Comparison of ENCODE assay signal across 11 cellular contexts in genomic region chr13:98510156-98510509, GRCh38.
DNase-seq lines count a peak whose midpoint lies in the region; ATAC-seq and TF ChIP-seq lines count a peak whose summit lies in the region.
"Had no signal": no experiment of that assay in that cellular context is flagged by ENCODE, and none has a peak within 500 bp of the region (broad histone marks: within the 10 kb centered on the region; RNA-seq: fewer than 3 reads in every experiment).

No MANE protein-coding gene starts in this region.

- H3K36me3 ChIP-seq in ACC112 (ENCODE audit: insufficient read depth, low read length) (no peaks in the 10 kb centered on the region; the same call in 1 of the 2 replicates), HCT116 (ENCODE audit: control insufficient read depth in 1 of 2, insufficient read depth in 2 of 2, low read length in 2 of 2) (0 out of 4 replicates have a peak, but pooled peaks cover 0 to 7% of the 10 kb centered on the region in 2 experiments), mammary epithelial cell (ENCODE audit: insufficient read depth, low read length) (no peaks in the 10 kb centered on the region), neutrophil (peaks cover 19% of the 10 kb centered on the region)

- WGBS in mammary epithelial cell (ENCODE audit: low coverage, missing lambda C conversion rate) = 94% methylated on average over 7 of the region's 7 CpGs

- H4K20me1 ChIP-seq in HCT116 (ENCODE audit: insufficient read depth) (peaks cover 5% of the 10 kb centered on the region; the same call in 1 of the 2 replicates), mammary epithelial cell (ENCODE audit: insufficient read depth, low read length) (peaks cover 5% of the 10 kb centered on the region)

- peaks cover 74% of the 10 kb centered on the region for H3K79me2 ChIP-seq in ACC112 (ENCODE audit: control insufficient read depth, insufficient read depth, low read length, unreplicated experiment)
- H3K79me2 ChIP-seq in HCT116 (ENCODE audit: insufficient read depth, low read length) = peaks cover 100% of the 10 kb centered on the region
- peaks cover 99% of the 10 kb centered on the region for H3K79me2 ChIP-seq in mammary epithelial cell (ENCODE audit: insufficient read depth, low read length)

- H3K4me1 ChIP-seq in ACC112 (ENCODE audit: control insufficient read depth, insufficient read depth, low read length, unreplicated experiment) (peaks cover 39% of the 10 kb centered on the region), HCT116 (ENCODE audit: control insufficient read depth in 1 of 2, insufficient read depth in 2 of 2, low read length in 2 of 2) (peaks cover 39 to 49% of the 10 kb centered on the region in 2 experiments), mammary epithelial cell (ENCODE audit: insufficient read depth, low read length) (peaks cover 37% of the 10 kb centered on the region), neutrophil (ENCODE audit: control insufficient read depth in 1 of 2, insufficient read depth in 1 of 2, low read depth in 1 of 2, low read length in 1 of 2) (peaks cover 19 to 21% of the 10 kb centered on the region in 2 experiments)

- in situ Hi-C loops in mammary epithelial cell (cut with MboI; ENCODE audit: low sequenced_read_pairs in 2 of 2) = no loop called here

- intact Hi-C loops in HCT116 (cut with micrococcal nuclease) = no loop called here
- intact Hi-C loops in mammary epithelial cell (cut with micrococcal nuclease) = no loop called here

- RAD21 ChIA-PET in HCT116 (lab: Charles Lee; ENCODE audit: low non-redundant PET in 1 of 2, low total read pairs in 2 of 2, uncharacterized antibody in 2 of 2, unreplicated experiment in 2 of 2) = no interaction called here

- BruUV-seq in HCT116 (replicated peaks; lab: Mats Ljungman, UMichigan) (no TSS peak), mammary epithelial cell (replicated peaks; lab: Mats Ljungman, UMichigan) (no TSS peak)

- no peaks in the 10 kb centered on the region for H3K9me2 ChIP-seq in HCT116 (ENCODE audit: insufficient read depth)

- peak overlapping the region; percentile 94 for H3K27ac ChIP-seq in ACC112 (ENCODE audit: low read depth, low read length)
- no peak overlapping the region for H3K27ac ChIP-seq in HCT116 (ENCODE audit: low read depth, low read length)
- peak overlapping the region; percentile 92 for H3K27ac ChIP-seq in mammary epithelial cell (ENCODE audit: insufficient read depth, low read depth, low read length)
- peak overlapping the region; percentile 86 for H3K27ac ChIP-seq in neutrophil

- H2AFZ ChIP-seq in ACC112 (ENCODE audit: low read length, unreplicated experiment) = no peak overlapping the region
- no peak overlapping the region for H2AFZ ChIP-seq in HCT116 (ENCODE audit: low read depth, low read length, poor library complexity, severe bottlenecking)
- no peak overlapping the region for H2AFZ ChIP-seq in mammary epithelial cell (ENCODE audit: low read depth, low read length)

- H3K27me3 ChIP-seq in ACC112 (ENCODE audit: insufficient read depth, low read length) = no peaks in the 10 kb centered on the region
- H3K27me3 ChIP-seq in HCT116 (ENCODE audit: insufficient read depth, low read length) = no peaks in the 10 kb centered on the region
- H3K27me3 ChIP-seq in mammary epithelial cell (ENCODE audit: insufficient read depth, low read length) = no peaks in the 10 kb centered on the region
- no peaks in the 10 kb centered on the region for H3K27me3 ChIP-seq in neutrophil

- POLR2A ChIA-PET in HCT116 (lab: Charles Lee) = interaction anchor here (3.3 kb wide), 1 partner anchor 25 kb away, joined by 23 read pairs; no protein-coding TSS in a partner anchor

- TF ChIP-seq CTCF in HCT116 (IDR thresholded peaks at IDR 0.05 in 2 of 3, conservative IDR thresholded peaks at IDR 0.05 in 1 of 3; ENCODE audit: borderline replicate concordance in 1 of 3, insufficient read depth in 1 of 3, low read depth in 2 of 3, low read length in 2 of 3) (no peak), mammary epithelial cell (conservative IDR thresholded peaks at IDR 0.05 in 1 of 2, IDR thresholded peaks at IDR 0.05 in 1 of 2; ENCODE audit: extremely low read depth in 1 of 2, insufficient read depth in 1 of 2, low read depth in 1 of 2, low read length in 2 of 2) (no peak), neutrophil (IDR thresholded peaks at IDR 0.05) (no peak)

- no peak for TF ChIP-seq POLR2A in HCT116 (IDR thresholded peaks at IDR 0.05; ENCODE audit: borderline replicate concordance, extremely low read depth, insufficient read depth, insufficient read length)

- H3K4me2 ChIP-seq in HCT116 (ENCODE audit: low read length) (peak overlapping the region; percentile 66), mammary epithelial cell (ENCODE audit: insufficient read depth, low read depth, low read length) (no peak overlapping the region)

- DNase-seq in HCT116 (ENCODE audit: low read depth, low spot score) (no peak), mammary epithelial cell (no peak), AG08395 (ENCODE audit: low spot score) (no peak)
- DNase-seq: NCI-H2081, RPMI8226 had no signal

- dilution Hi-C loops in mammary epithelial cell (cut with HindIII; ENCODE audit: low sequenced_read_pairs) = no loop called here

- no peaks in the 10 kb centered on the region for H3K9me3 ChIP-seq in HCT116 (ENCODE audit: control insufficient read depth in 1 of 2, insufficient read depth in 1 of 2, low read depth in 1 of 2, low read length in 2 of 2)
- H3K9me3 ChIP-seq in mammary epithelial cell (replicated peaks; ENCODE audit: insufficient read depth, low read length) = no peaks in the 10 kb centered on the region
- no peaks in the 10 kb centered on the region for H3K9me3 ChIP-seq in neutrophil

- H3K9ac ChIP-seq in HCT116 (ENCODE audit: low read length) (no peak overlapping the region), mammary epithelial cell (ENCODE audit: insufficient read depth, low read length) (no peak overlapping the region)

- CTCF ChIA-PET in HCT116 (lab: Charles Lee) (no interaction called here), mammary epithelial cell (lab: Charles Lee; ENCODE audit: low non-redundant PET) (no interaction called here)

- H3K4me3 ChIP-seq in ACC112 (ENCODE audit: low read depth, low read length) = peak overlapping the region; percentile 14; the same call in 1 of the 2 replicates
- H3K4me3 ChIP-seq in HCT116 (replicated peaks in 1 of 2; ENCODE audit: low read depth in 1 of 2, low read length in 2 of 2) = peak overlapping the region in 1 of 2 experiments; percentile 28; a peak in 1 of 4 replicates
- no peak overlapping the region for H3K4me3 ChIP-seq in mammary epithelial cell (replicated peaks in 1 of 3; ENCODE audit: insufficient read depth in 1 of 3, low read depth in 2 of 3, low read length in 3 of 3)
- no peak overlapping the region for H3K4me3 ChIP-seq in neutrophil (ENCODE audit: low read depth in 1 of 2, low read length in 1 of 2)
- H3K4me3 ChIP-seq: lung had no signal

- TF ChIP-seq RAD21 in HCT116 (IDR thresholded peaks at IDR 0.05; ENCODE audit: low read depth) = no peak

- peak; percentile 6; the same call in 1 of the 2 replicates for ATAC-seq in HCT116
- ATAC-seq in HG03521 (IDR thresholded peaks at IDR 0.05; ENCODE audit: unreplicated experiment) = no peak
- no peak for ATAC-seq in GM21717 (IDR thresholded peaks at IDR 0.05; ENCODE audit: unreplicated experiment)
- ATAC-seq in GM18520 (IDR thresholded peaks at IDR 0.05; ENCODE audit: unreplicated experiment) = no peak

TF ChIP-seq in HCT116, 20 proteins besides CTCF, POLR2A, EP300 and RAD21:
- no peak for TF ChIP-seq EZH2phosphoT487 (IDR thresholded peaks at IDR 0.05; ENCODE audit: borderline replicate concordance)
- TF ChIP-seq YY1 (IDR thresholded peaks at IDR 0.05; ENCODE audit: extremely low read depth, insufficient replicate concordance, low read depth, low read length) = no peak
- TF ChIP-seq CEBPB (IDR thresholded peaks at IDR 0.05; ENCODE audit: low read depth) = no peak
TF ChIP-seq in HCT116: peak in this region for 0.
